ENCODE assay signal across 11 cellular contexts in the genomic region with DNA sequence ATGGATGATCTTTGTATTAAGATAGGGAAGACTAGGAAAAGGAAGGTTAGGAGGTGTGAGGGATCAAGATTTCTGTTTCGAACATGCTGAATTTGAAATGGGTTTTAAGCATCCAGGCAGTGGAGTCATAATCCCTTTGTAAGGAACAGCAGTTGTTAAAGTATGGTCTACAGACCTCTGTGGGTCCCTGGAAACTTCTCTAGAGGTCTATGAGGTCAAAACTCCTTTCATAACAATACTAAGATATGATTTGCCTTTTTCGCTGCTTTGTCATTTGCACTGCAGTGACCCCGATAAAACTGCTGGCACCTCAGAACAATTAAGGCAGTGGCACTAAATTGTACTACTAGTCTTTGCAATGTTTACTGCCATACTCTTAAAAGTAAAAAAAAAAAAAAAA. TPM values are rescaled to one million over a fixed set of nuclear protein-coding genes. Genes with fewer than 3 reads are reported as not detected.
A peak's percentile ranks its signal among the peaks of the same experiment; 100 is the strongest.
DNase-seq lines count a peak whose midpoint lies in the region; ATAC-seq, FAIRE-seq and TF ChIP-seq lines count a peak whose summit lies in the region.
"Had no signal": no experiment of that assay in that cellular context is flagged by ENCODE, and none has a peak within 500 bp of the region (broad histone marks: within the 10 kb centered on the region; RNA-seq: fewer than 3 reads in every experiment).

No MANE protein-coding gene starts in this region.

- 75 to 83% (median 77%) methylated on average over 3 of the region's 3 CpGs for WGBS in small intestine, 3 donors

- CTCF ChIA-PET in naive thymus-derived CD4-positive, alpha-beta T cell (lab: Charles Lee) = interaction anchor here (1.8 kb wide), 1 partner anchor 9 kb away, joined by 5 read pairs; no protein-coding TSS in a partner anchor

- H3K4me1 ChIP-seq in DND-41 (ENCODE audit: insufficient read depth, low read length) (peaks cover 46% of the 10 kb centered on the region), small intestine (ENCODE audit: control insufficient read depth in 2 of 2, insufficient read depth in 1 of 2, low read depth in 1 of 2, low read length in 1 of 2) (peaks cover 0 to 2% of the 10 kb centered on the region in 2 donors)
- H3K4me1 ChIP-seq in naive thymus-derived CD4-positive, alpha-beta T cell (ENCODE audit: control insufficient read depth in 2 of 2, insufficient read depth in 2 of 2, low read length in 2 of 2) = peaks cover 11 to 13% of the 10 kb centered on the region in 2 donors

- POLR2A ChIA-PET in naive thymus-derived CD4-positive, alpha-beta T cell (lab: Charles Lee) = interaction anchor here (0.6 kb wide), 1 partner anchor 1345 kb away, joined by 4 read pairs; no protein-coding TSS in a partner anchor

- peak overlapping the region; percentile 99 for H3K27ac Mint-ChIP-seq in activated T-helper 17 cell treated with anti-CD3 and anti-CD28 coated beads, Interleukin-2, amount 50 U/mL, for 72 hours
- H3K27ac Mint-ChIP-seq in naive thymus-derived CD4-positive, alpha-beta T cell = peak overlapping the region in 1 of 9 donors; percentile 97

- intact Hi-C loops in naive thymus-derived CD4-positive, alpha-beta T cell (cut with micrococcal nuclease) = no loop called here

- H3K36me3 ChIP-seq in DND-41 (ENCODE audit: insufficient read depth, low read length) (peaks cover 42% of the 10 kb centered on the region), small intestine (ENCODE audit: control insufficient read depth in 2 of 2, insufficient read depth in 2 of 2, low read length in 2 of 2) (no peaks in the 10 kb centered on the region)
- H3K36me3 ChIP-seq in naive thymus-derived CD4-positive, alpha-beta T cell (ENCODE audit: control insufficient read depth in 2 of 3, insufficient read depth in 3 of 3, low read length in 3 of 3) = no peaks in the 10 kb centered on the region

- H3K4me3 ChIP-seq in DND-41 (ENCODE audit: low read depth in 1 of 2, low read length in 2 of 2) (peak overlapping the region; percentile 44 to 63; a peak in 3 of 4 replicates), small intestine (ENCODE audit: low read depth in 1 of 2, low read length in 2 of 2) (no peak overlapping the region)
- peak overlapping the region; percentile 96 for H3K4me3 ChIP-seq in Jurkat, Clone E6-1 (ENCODE audit: low read length)
- no peak overlapping the region for H3K4me3 ChIP-seq in naive thymus-derived CD4-positive, alpha-beta T cell (ENCODE audit: low read length)

- peaks cover 55% of the 10 kb centered on the region for H3K36me3 Mint-ChIP-seq in activated T-helper 17 cell treated with anti-CD3 and anti-CD28 coated beads, Interleukin-2, amount 50 U/mL, for 72 hours (ENCODE audit: low read depth)
- H3K36me3 Mint-ChIP-seq in naive thymus-derived CD4-positive, alpha-beta T cell = peaks cover 0 to 12% (median 0%) of the 10 kb centered on the region in 5 donors

- H3K27ac ChIP-seq in DND-41 (ENCODE audit: low read length) (peak overlapping the region; percentile 98), caudate nucleus (ENCODE audit: low read depth, low read length) (no peak overlapping the region), small intestine (ENCODE audit: low read depth in 1 of 2, low read length in 1 of 2) (no peak overlapping the region)
- H3K27ac ChIP-seq in naive thymus-derived CD4-positive, alpha-beta T cell (ENCODE audit: low read depth, low read length) = no peak overlapping the region
- H3K27ac ChIP-seq: skin epidermis had no signal

- in situ Hi-C loops in GM13976 (cut with MboI; ENCODE audit: low sequenced_read_pairs, unreplicated experiment) = no loop called here

- no peaks in the 10 kb centered on the region for H3K27me3 Mint-ChIP-seq in activated T-helper 17 cell treated with anti-CD3 and anti-CD28 coated beads, Interleukin-2, amount 50 U/mL, for 72 hours
- no peaks in the 10 kb centered on the region for H3K27me3 Mint-ChIP-seq in naive thymus-derived CD4-positive, alpha-beta T cell

- no peak overlapping the region for H2AFZ ChIP-seq in DND-41 (ENCODE audit: low read depth, low read length)

- H3K79me2 ChIP-seq in DND-41 (ENCODE audit: insufficient read depth, low read length) = peaks cover 76% of the 10 kb centered on the region

- H3K4me2 ChIP-seq in DND-41 (ENCODE audit: insufficient read depth, low read length) = peak overlapping the region; percentile 89

- peaks cover 16% of the 10 kb centered on the region for H3K4me1 Mint-ChIP-seq in activated T-helper 17 cell treated with anti-CD3 and anti-CD28 coated beads, Interleukin-2, amount 50 U/mL, for 72 hours
- H3K4me1 Mint-ChIP-seq in naive thymus-derived CD4-positive, alpha-beta T cell = peaks cover 6 to 49% (median 32%) of the 10 kb centered on the region in 7 donors

- H3K9ac ChIP-seq in DND-41 (ENCODE audit: low read depth, low read length) = peak overlapping the region; percentile 88

- DNase-seq in DND-41 (no peak), midbrain (lab: John Stamatoyannopoulos, UW) (no peak), caudate nucleus (lab: John Stamatoyannopoulos, UW) (no peak), GM13976 (ENCODE audit: low spot score) (no peak), small intestine (no peak)
- DNase-seq in Jurkat, Clone E6-1 (ENCODE audit: low read depth, low spot score) = no peak
- no peak for DNase-seq in naive thymus-derived CD4-positive, alpha-beta T cell
- DNase-seq: left colon; stimulated activated naive CD4-positive, alpha-beta T cell had no signal

- ATAC-seq in DND-41 (ENCODE audit: insufficient read depth, low read depth) = no peak
- peak; percentile 8 for ATAC-seq in activated T-helper 17 cell treated with anti-CD3 and anti-CD28 coated beads, Interleukin-2, amount 50 U/mL, for 72 hours (replicated peaks)
- ATAC-seq in naive thymus-derived CD4-positive, alpha-beta T cell = no peak
- ATAC-seq: left colon had no signal

- H3K27me3 ChIP-seq in DND-41 (ENCODE audit: insufficient read depth, low read length, poor library complexity) = no peaks in the 10 kb centered on the region
- H3K27me3 ChIP-seq in naive thymus-derived CD4-positive, alpha-beta T cell (ENCODE audit: control insufficient read depth in 2 of 2, insufficient read depth in 2 of 2, low read length in 2 of 2) = no peaks in the 10 kb centered on the region
- H3K27me3 ChIP-seq in small intestine (ENCODE audit: control insufficient read depth in 2 of 2, insufficient read depth in 2 of 2, low read length in 2 of 2) = no peaks in the 10 kb centered on the region

- FAIRE-seq in small intestine (lab: Jason Lieb, UNC) = no peak

- H4K20me1 ChIP-seq in DND-41 (ENCODE audit: insufficient read depth, low read length) = no peaks in the 10 kb centered on the region

- no peaks in the 10 kb centered on the region for H3K9me3 Mint-ChIP-seq in activated T-helper 17 cell treated with anti-CD3 and anti-CD28 coated beads, Interleukin-2, amount 50 U/mL, for 72 hours
- H3K9me3 Mint-ChIP-seq in naive thymus-derived CD4-positive, alpha-beta T cell = peaks cover 0 to 6% (median 0%) of the 10 kb centered on the region in 11 donors

- H3K9me3 ChIP-seq in DND-41 (ENCODE audit: insufficient read depth, low read length, severe bottlenecking) (no peaks in the 10 kb centered on the region), small intestine (ENCODE audit: control insufficient read depth, low read depth) (no peaks in the 10 kb centered on the region)
- H3K9me3 ChIP-seq in naive thymus-derived CD4-positive, alpha-beta T cell (ENCODE audit: control insufficient read depth in 2 of 3, low read length in 3 of 3) = no peaks in the 10 kb centered on the region

- peak overlapping the region; percentile 92 for H3K4me3 Mint-ChIP-seq in activated T-helper 17 cell treated with anti-CD3 and anti-CD28 coated beads, Interleukin-2, amount 50 U/mL, for 72 hours
- H3K4me3 Mint-ChIP-seq in naive thymus-derived CD4-positive, alpha-beta T cell = peak overlapping the region in 9 of 10 donors; percentile 0 to 99 (median 58)

- TF ChIP-seq CTCF in DND-41 (IDR thresholded peaks at IDR 0.05; ENCODE audit: borderline replicate concordance, extremely low read depth, low read length, poor library complexity, severe bottlenecking) (no peak), GM13976 (IDR thresholded peaks at IDR 0.05; ENCODE audit: borderline replicate concordance, control extremely low read depth, extremely low read depth, insufficient read depth, missing control alignments) (no peak)

RNA-seq across cellular contexts. Expression of gene RAD51AP1, which starts 1.5 kb away (rescaled TPM):
- polyA plus RNA-seq in Jurkat, Clone E6-1 (2012; ENCODE audit: insufficient read depth, insufficient read length) = 81.4 TPM
- total RNA-seq in activated T-helper 17 cell treated with anti-CD3 and anti-CD28 coated beads, Interleukin-2, amount 50 U/mL, for 72 hours = 10 to 100 TPM; 43.9 to 56.7 TPM
- total RNA-seq in naive thymus-derived CD4-positive, alpha-beta T cell = 10 to 100 TPM in 1 of 5 experiments, 1 to 10 TPM in 3, under 1 TPM in 1; 0.13 to 37.6 (median 1.7) TPM
- polyA plus RNA-seq in naive thymus-derived CD4-positive, alpha-beta T cell = 1 to 10 TPM in 1 of 2 donors, under 1 TPM in 1; 0.73 to 1.1 TPM
- 10 to 100 TPM in 1 of 3 donors, 1 to 10 TPM in 2; 1.4 to 11.9 (median 1.6) TPM for polyA plus RNA-seq in small intestine

RNA-seq across cellular contexts. Expression of gene DYRK4, which starts 21.8 kb away (rescaled TPM):
- polyA plus RNA-seq in Jurkat, Clone E6-1 (2012; ENCODE audit: insufficient read depth, insufficient read length) = 92.5 TPM
- 10 to 100 TPM; 22.0 to 29.2 TPM for total RNA-seq in activated T-helper 17 cell treated with anti-CD3 and anti-CD28 coated beads, Interleukin-2, amount 50 U/mL, for 72 hours
- 10 to 100 TPM in 4 of 5 experiments, 1 to 10 TPM in 1; 9.8 to 25.1 (median 22.0) TPM for total RNA-seq in naive thymus-derived CD4-positive, alpha-beta T cell
- 10 to 100 TPM; 37.4 to 50.9 TPM for polyA plus RNA-seq in naive thymus-derived CD4-positive, alpha-beta T cell
- 10 to 100 TPM; 23.7 to 28.9 (median 28.9) TPM for polyA plus RNA-seq in small intestine

Comparison
In these comparisons a context has a peak if more than half of its experiments do, and no peak if none do; other contexts are left out.
1. H3K4me3 ChIP-seq: peak in DND-41 (2 of 2) and Jurkat, Clone E6-1 (single experiment); none in naive thymus-derived CD4-positive, alpha-beta T cell (single experiment) and small intestine (0 of 2).